ENCODE assay signal across 8 cellular contexts in genomic region chr16:9092282-9092962, GRCh38. TPM values are rescaled to one million over a fixed set of nuclear protein-coding genes. Genes with fewer than 3 reads are reported as not detected.
DNase-seq lines count a peak whose midpoint lies in the region; ATAC-seq and TF ChIP-seq lines count a peak whose summit lies in the region.

No MANE protein-coding gene starts in this region.

- peak overlapping the region; percentile 98 for H3K27ac Mint-ChIP-seq in glutamatergic neuron (ENCODE audit: unreplicated experiment)

- CTCF ChIA-PET in OCI-LY7 (lab: Charles Lee; ENCODE audit: unreplicated experiment) = interaction anchor here (1.5 kb wide), 1 partner anchor 15 kb away, joined by 5 read pairs; no protein-coding TSS in a partner anchor

- ATAC-seq in HG02610 (IDR thresholded peaks at IDR 0.05; ENCODE audit: unreplicated experiment) (peak; percentile 1), HG03469 (IDR thresholded peaks at IDR 0.05; ENCODE audit: unreplicated experiment) (no peak)

- DNase-seq in OCI-LY7 (ENCODE audit: low spot score) (peak; percentile 52), activated gamma-delta T cell treated with Interleukin-2 at 50 U/mL for 16 hours (peak; percentile 46), glutamatergic neuron (peak; percentile 41), NCI-H2196 treated with DMSO at 0.1 percent for 48 hours (lab: John Stamatoyannopoulos, UW; ENCODE audit: unreplicated experiment) (no peak)

- peak overlapping the region; percentile 89 for H3K4me2 ChIP-seq in OCI-LY7 (ENCODE audit: low read length)
- peak overlapping the region; percentile 94 for H3K4me2 ChIP-seq in parathyroid adenoma (ENCODE audit: low read length)

- intact Hi-C loops in OCI-LY7 (cut with micrococcal nuclease; ENCODE audit: unreplicated experiment) = loop anchor here (10.0 kb wide), 3 partner anchors 1652 to 1852 kb away; partner anchors contain the start of genes CLEC16A, DEXI and NUBP1

- H3K4me3 Mint-ChIP-seq in glutamatergic neuron (ENCODE audit: unreplicated experiment) = peak overlapping the region; percentile 91

- no peaks in the 10 kb centered on the region for H3K9me2 ChIP-seq in OCI-LY7 (ENCODE audit: insufficient read depth, low read length)

- peaks cover 16% of the 10 kb centered on the region for H3K27me3 Mint-ChIP-seq in glutamatergic neuron (ENCODE audit: unreplicated experiment)

- BruUV-seq in OCI-LY7 (replicated peaks; lab: Mats Ljungman, UMichigan) = no TSS peak

- peaks cover 58% of the 10 kb centered on the region for H3K79me2 ChIP-seq in OCI-LY7 (ENCODE audit: insufficient read depth, low read depth, low read length)
- H3K79me2 ChIP-seq in parathyroid adenoma = peaks cover 40% of the 10 kb centered on the region

- no peaks in the 10 kb centered on the region for H3K9me3 ChIP-seq in OCI-LY7 (ENCODE audit: low read length)
- H3K9me3 ChIP-seq in parathyroid adenoma (ENCODE audit: control insufficient read depth, low read length) = no peaks in the 10 kb centered on the region

- H3K36me3 ChIP-seq in OCI-LY7 (ENCODE audit: insufficient read depth, low read length) = peaks cover 49% of the 10 kb centered on the region
- peaks cover 4% of the 10 kb centered on the region for H3K36me3 ChIP-seq in parathyroid adenoma (ENCODE audit: control insufficient read depth, insufficient read depth, low read length)

- peaks cover 39% of the 10 kb centered on the region for H3K4me1 ChIP-seq in OCI-LY7 (ENCODE audit: insufficient read depth, low read length, poor library complexity, severe bottlenecking)
- H3K4me1 ChIP-seq in parathyroid adenoma = peaks cover 6% of the 10 kb centered on the region

- H3K36me3 Mint-ChIP-seq in glutamatergic neuron (ENCODE audit: unreplicated experiment) = peaks cover 9% of the 10 kb centered on the region

- POLR2A ChIA-PET in OCI-LY7 (lab: Charles Lee) = interaction anchor here (0.5 to 1.9 kb wide), 5 partner anchors 15 to 152 kb away, joined by 4 to 11 read pairs (median 10); no protein-coding TSS in a partner anchor

- no peak overlapping the region for H2AFZ ChIP-seq in OCI-LY7 (ENCODE audit: low read length)
- peak overlapping the region; percentile 69 for H2AFZ ChIP-seq in parathyroid adenoma

- TF ChIP-seq CTCF in GM12875 (IDR thresholded peaks at IDR 0.05; ENCODE audit: borderline replicate concordance, insufficient read depth, low read depth, low read length) (peak; percentile 20; the same call in 1 of the 2 replicates), OCI-LY7 (conservative IDR thresholded peaks at IDR 0.05; ENCODE audit: low read length) (0 out of 2 replicates have a peak, but pooled peaks have one; percentile 30), glutamatergic neuron (IDR thresholded peaks at IDR 0.05; ENCODE audit: partially characterized antibody, unreplicated experiment) (no peak), parathyroid adenoma (IDR thresholded peaks at IDR 0.05) (no peak)

- H4K20me1 ChIP-seq in OCI-LY7 (ENCODE audit: insufficient read depth, low read length) = peaks cover 39% of the 10 kb centered on the region

- peaks cover 15% of the 10 kb centered on the region for H3K4me1 Mint-ChIP-seq in glutamatergic neuron (ENCODE audit: low read depth, unreplicated experiment)

- H3K9ac ChIP-seq in parathyroid adenoma = peak overlapping the region; percentile 96

- H3K27me3 ChIP-seq in parathyroid adenoma (ENCODE audit: control insufficient read depth, insufficient read depth, low read length) = no peaks in the 10 kb centered on the region

- H3K27ac ChIP-seq in OCI-LY7 (ENCODE audit: low read depth, low read length, poor library complexity, severe bottlenecking) (peak overlapping the region; percentile 72), parathyroid adenoma (peak overlapping the region; percentile 92)

- H3K4me3 ChIP-seq in GM12875 (ENCODE audit: low read depth, low read length) = peak overlapping the region; percentile 84
- H3K4me3 ChIP-seq in OCI-LY7 (ENCODE audit: low read depth, low read length, poor library complexity, severe bottlenecking) = peak overlapping the region; percentile 92
- H3K4me3 ChIP-seq in parathyroid adenoma (ENCODE audit: low read depth, low read length) = peak overlapping the region; percentile 79

- H3K9me3 Mint-ChIP-seq in glutamatergic neuron (ENCODE audit: unreplicated experiment) = peaks cover 17% of the 10 kb centered on the region

RNA-seq across cellular contexts. Expression of gene HAPSTR1, which starts 1.0 kb away (rescaled TPM):
- total RNA-seq in OCI-LY7 (2014; rRNA removed; shearing (Covaris generic)) = 50.9 and 51.5 TPM in 2 replicates
- total RNA-seq in OCI-LY7 (2022) (71.5 and 77.9 TPM in 2 replicates), glutamatergic neuron (ENCODE audit: unreplicated experiment) (143 TPM)

Comparison
In these comparisons a context has a peak if more than half of its experiments do, and no peak if none do; other contexts are left out.
1. CTCF ChIP-seq: peak in GM12875 (single experiment) and OCI-LY7 (single experiment); none in glutamatergic neuron (single experiment) and parathyroid adenoma (single experiment).
2. Peak in every context shown above with its lines, with median percentiles within 50 percentile points of each other: H3K4me3 ChIP-seq.